ENCODE assay signal across 13 cellular contexts in genomic region chr1:12186277-12186985, GRCh38. TPM values are rescaled to one million over a fixed set of nuclear protein-coding genes. Genes with fewer than 3 reads are reported as not detected.
DNase-seq lines count a peak whose midpoint lies in the region; ATAC-seq, FAIRE-seq and TF ChIP-seq lines count a peak whose summit lies in the region.
"Had no signal": no experiment of that assay in that cellular context is flagged by ENCODE, and none has a peak within 500 bp of the region (broad histone marks: within the 10 kb centered on the region; RNA-seq: fewer than 3 reads in every experiment).

No MANE protein-coding gene starts in this region.

- peaks cover 58% of the 10 kb centered on the region for H3K4me1 Mint-ChIP-seq in activated T-helper 17 cell treated with anti-CD3 and anti-CD28 coated beads, Interleukin-2, amount 50 U/mL, for 72 hours

- no peak overlapping the region for H3K4me3 Mint-ChIP-seq in activated T-helper 17 cell treated with anti-CD3 and anti-CD28 coated beads, Interleukin-2, amount 50 U/mL, for 72 hours

- H3K27me3 ChIP-seq in left lung, result no peaks in the 10 kb centered on the region
- H3K27me3 ChIP-seq in spleen (replicated peaks in 1 of 7), result no peaks in the 10 kb centered on the region

- TF ChIP-seq CTCF in left lung (IDR thresholded peaks at IDR 0.05) (no peak), spleen (IDR thresholded peaks at IDR 0.05 in 8 of 11, conservative IDR thresholded peaks at IDR 0.05 in 3 of 11) (no peak), D721Med (IDR thresholded peaks at IDR 0.05; ENCODE audit: insufficient read depth, missing control alignments) (no peak)

- H3K4me3 ChIP-seq in left lung, result no peak overlapping the region
- peak overlapping the region in 2 of 8 donors; percentile 27 to 63 for H3K4me3 ChIP-seq in spleen
- H3K4me3 ChIP-seq: GM23248, psoas muscle had no signal

- no peak for FAIRE-seq in D721Med (lab: Jason Lieb, UNC)

- TF ChIP-seq POLR2A in spleen (IDR thresholded peaks at IDR 0.05), result no peak

- no peaks in the 10 kb centered on the region for H3K27me3 Mint-ChIP-seq in activated T-helper 17 cell treated with anti-CD3 and anti-CD28 coated beads, Interleukin-2, amount 50 U/mL, for 72 hours

- H3K27ac Mint-ChIP-seq in activated T-helper 17 cell treated with anti-CD3 and anti-CD28 coated beads, Interleukin-2, amount 50 U/mL, for 72 hours, result peak overlapping the region; percentile 87

- no peaks in the 10 kb centered on the region for H3K9me3 ChIP-seq in left lung
- no peaks in the 10 kb centered on the region for H3K9me3 ChIP-seq in spleen
- H3K9me3 ChIP-seq: psoas muscle had no signal

- no peaks in the 10 kb centered on the region for H3K9me3 Mint-ChIP-seq in activated T-helper 17 cell treated with anti-CD3 and anti-CD28 coated beads, Interleukin-2, amount 50 U/mL, for 72 hours

- peak overlapping the region; percentile 88 to 94 for H3K27ac ChIP-seq in left lung
- H3K27ac ChIP-seq in spleen, result peak overlapping the region; percentile 60 to 99 (median 96)
- H3K27ac ChIP-seq: GM23248 had no signal

- peak; percentile 27 for DNase-seq in HCEC 1CT
- no peak for DNase-seq in left lung
- DNase-seq in spleen, result no peak
- no peak for DNase-seq in stimulated activated CD4-positive, alpha-beta T cell treated with anti-CD3 and anti-CD28 coated beads, Interleukin-12 subunit alpha, Interleukin-12 subunit beta, amount 100 ng/mL, for 4 hours
- no peak for DNase-seq in GM19238 (ENCODE audit: insufficient read length, low spot score)
- no peak for DNase-seq in D721Med (ENCODE audit: insufficient read length, low spot score)
- DNase-seq: GM23248, mesendoderm, psoas muscle, T-helper 1 cell had no signal

- 68 to 91% (median 81%) methylated on average over 10 of the region's 10 CpGs for WGBS in spleen, 5 donors

- H3K4me1 ChIP-seq in left lung (peaks cover 34 to 81% of the 10 kb centered on the region in 2 donors), spleen (peaks cover 32 to 98% (median 86%) of the 10 kb centered on the region in 6 donors)

- peaks cover 100% of the 10 kb centered on the region for H3K36me3 Mint-ChIP-seq in activated T-helper 17 cell treated with anti-CD3 and anti-CD28 coated beads, Interleukin-2, amount 50 U/mL, for 72 hours (ENCODE audit: low read depth)

- no peak for ATAC-seq in activated T-helper 17 cell treated with anti-CD3 and anti-CD28 coated beads, Interleukin-2, amount 50 U/mL, for 72 hours (replicated peaks)
- ATAC-seq in left lung, result no peak
- ATAC-seq in HG02970 (IDR thresholded peaks at IDR 0.05; ENCODE audit: low FRiP score, unreplicated experiment), result no peak

- H3K36me3 ChIP-seq in left lung (peaks cover 0 to 35% of the 10 kb centered on the region in 2 donors), spleen (peaks cover 0 to 83% (median 22%) of the 10 kb centered on the region in 6 donors)

- intact Hi-C loops in left lung (cut with DNase I) (no loop called here), spleen (cut with DNase I; ENCODE audit: low total_unique reads) (no loop called here)

RNA-seq across cellular contexts. Expression of gene TNFRSF1B, which starts 19.6 kb away (rescaled TPM):
- total RNA-seq in activated T-helper 17 cell treated with anti-CD3 and anti-CD28 coated beads, Interleukin-2, amount 50 U/mL, for 72 hours, result 100 to 1,000 TPM; 291 to 379 TPM
- total RNA-seq in left lung (100 to 1,000 TPM in 1 of 2 donors, 10 to 100 TPM in 1; 33.0 to 109 TPM), spleen (100 to 1,000 TPM; 142 to 233 (median 183) TPM)
- 10 to 100 TPM; 28.5 to 63.2 (median 36.8) TPM for polyA plus RNA-seq in spleen
- total RNA-seq: OCI-LY7 had no signal

RNA-seq across cellular contexts. Expression of gene VPS13D, which starts 43.4 kb away (rescaled TPM):
- 10 to 100 TPM; 30.4 to 35.6 TPM for total RNA-seq in activated T-helper 17 cell treated with anti-CD3 and anti-CD28 coated beads, Interleukin-2, amount 50 U/mL, for 72 hours
- total RNA-seq in left lung (10 to 100 TPM; 58.4 to 62.3 TPM), spleen (100 to 1,000 TPM in 1 of 7 donors, 10 to 100 TPM in 6; 70.3 to 108 (median 93.7) TPM)
- polyA plus RNA-seq in spleen, result 10 to 100 TPM; 10.1 to 15.3 (median 10.5) TPM
